Comparison of ENCODE assay signal across 9 cellular contexts in genomic region chr7:101953248-101953819, GRCh38.
DNase-seq lines count a peak whose midpoint lies in the region; ATAC-seq and TF ChIP-seq lines count a peak whose summit lies in the region.
"Had no signal": no experiment of that assay in that cellular context is flagged by ENCODE, and none has a peak within 500 bp of the region (broad histone marks: within the 10 kb centered on the region; RNA-seq: fewer than 3 reads in every experiment).

No MANE protein-coding gene starts in this region.

- peaks cover 16% of the 10 kb centered on the region for H3K4me1 Mint-ChIP-seq in CD8-positive, alpha-beta T cell (ENCODE audit: low read depth)
- H3K4me1 Mint-ChIP-seq in effector memory CD8-positive, alpha-beta T cell (ENCODE audit: low read depth in 2 of 2), result peaks cover 8 to 29% of the 10 kb centered on the region in 2 donors

- intact Hi-C loops in CD8-positive, alpha-beta T cell (cut with DNase I, micrococcal nuclease), result no loop called here
- intact Hi-C loops in HCT116 (cut with micrococcal nuclease), result no loop called here

- no peak; the same call in 1 of the 2 replicates for TF ChIP-seq RAD21 in HCT116 (IDR thresholded peaks at IDR 0.05; ENCODE audit: low read depth)

- no peaks in the 10 kb centered on the region for H3K36me3 ChIP-seq in CD8-positive, alpha-beta T cell (ENCODE audit: insufficient read depth, low read length)
- H3K36me3 ChIP-seq in HCT116 (ENCODE audit: control insufficient read depth in 1 of 2, insufficient read depth in 2 of 2, low read length in 2 of 2) (no peaks in the 10 kb centered on the region), adipocyte (ENCODE audit: control insufficient read depth, insufficient read depth, low read length, severe bottlenecking) (no peaks in the 10 kb centered on the region)

- TF ChIP-seq CTCF in CD8-positive, alpha-beta T cell (IDR thresholded peaks at IDR 0.05), result no peak
- TF ChIP-seq CTCF in HCT116 (IDR thresholded peaks at IDR 0.05 in 2 of 3, conservative IDR thresholded peaks at IDR 0.05 in 1 of 3; ENCODE audit: borderline replicate concordance in 1 of 3, insufficient read depth in 1 of 3, low read depth in 2 of 3, low read length in 2 of 3), result no peak

- peaks cover 43% of the 10 kb centered on the region for H3K79me2 ChIP-seq in HCT116 (ENCODE audit: insufficient read depth, low read length)

- H3K9me2 ChIP-seq in HCT116 (ENCODE audit: insufficient read depth), result no peaks in the 10 kb centered on the region

- H3K9me3 ChIP-seq in CD8-positive, alpha-beta T cell (ENCODE audit: low read length), result no peaks in the 10 kb centered on the region
- H3K9me3 ChIP-seq in HCT116 (ENCODE audit: control insufficient read depth in 1 of 2, insufficient read depth in 1 of 2, low read depth in 1 of 2, low read length in 2 of 2) (no peaks in the 10 kb centered on the region), adipocyte (ENCODE audit: control insufficient read depth, low read length) (no peaks in the 10 kb centered on the region)

- POLR2A ChIA-PET in CD8-positive, alpha-beta T cell (lab: Charles Lee), result no interaction called here
- POLR2A ChIA-PET in HCT116 (lab: Charles Lee), result interaction anchor here (0.6 kb wide), 1 partner anchor 1504 kb away, joined by 3 read pairs; no protein-coding TSS in a partner anchor

- RAD21 ChIA-PET in HCT116 (lab: Charles Lee; ENCODE audit: low non-redundant PET in 1 of 2, low total read pairs in 2 of 2, uncharacterized antibody in 2 of 2, unreplicated experiment in 2 of 2), result interaction anchor here in 1 of 2 experiments (1.5 kb wide), 1 partner anchor 97 kb away, joined by 3 read pairs; no protein-coding TSS in a partner anchor

- no peak for TF ChIP-seq POLR2A in HCT116 (IDR thresholded peaks at IDR 0.05; ENCODE audit: borderline replicate concordance, extremely low read depth, insufficient read depth, insufficient read length)

- CTCF ChIA-PET in CD8-positive, alpha-beta T cell (lab: Charles Lee), result interaction anchor here (0.7 kb wide), 1 partner anchor 209 kb away, joined by 3 read pairs; no protein-coding TSS in a partner anchor
- CTCF ChIA-PET in HCT116 (lab: Charles Lee), result interaction anchor here (0.7 kb wide), 1 partner anchor 81 kb away, joined by 3 read pairs; no protein-coding TSS in a partner anchor

- no peaks in the 10 kb centered on the region for H4K20me1 ChIP-seq in HCT116 (ENCODE audit: insufficient read depth)

- H3K4me3 ChIP-seq in CD8-positive, alpha-beta T cell (ENCODE audit: low read depth, low read length), result no peak overlapping the region
- H3K4me3 ChIP-seq in HCT116 (replicated peaks in 1 of 2; ENCODE audit: low read depth in 1 of 2, low read length in 2 of 2), result peak overlapping the region; percentile 25 to 46
- peak overlapping the region; percentile 60 for H3K4me3 ChIP-seq in adipocyte (ENCODE audit: low read length)

- H2AFZ ChIP-seq in HCT116 (ENCODE audit: low read depth, low read length, poor library complexity, severe bottlenecking), result no peak overlapping the region

- H3K4me1 ChIP-seq in CD8-positive, alpha-beta T cell (ENCODE audit: insufficient read depth, low read length), result no peaks in the 10 kb centered on the region
- H3K4me1 ChIP-seq in HCT116 (ENCODE audit: control insufficient read depth in 1 of 2, insufficient read depth in 2 of 2, low read length in 2 of 2), result peaks cover 56 to 83% of the 10 kb centered on the region in 2 experiments
- peaks cover 24% of the 10 kb centered on the region for H3K4me1 ChIP-seq in adipocyte (ENCODE audit: control insufficient read depth, insufficient read depth, low read length)

- H3K27ac ChIP-seq in CD8-positive, alpha-beta T cell (ENCODE audit: low read depth, low read length), result no peak overlapping the region
- peak overlapping the region; percentile 97 for H3K27ac ChIP-seq in HCT116 (ENCODE audit: low read depth, low read length)
- H3K27ac ChIP-seq: HL-60 had no signal

- TSS peak; percentile 81 for BruUV-seq in HCT116 (replicated peaks; lab: Mats Ljungman, UMichigan)

- H3K27ac Mint-ChIP-seq in CD8-positive, alpha-beta T cell, result peak overlapping the region; percentile 23
- peak overlapping the region in 1 of 2 donors; percentile 42 for H3K27ac Mint-ChIP-seq in effector memory CD8-positive, alpha-beta T cell

- H3K36me3 Mint-ChIP-seq in CD8-positive, alpha-beta T cell, result peaks cover 8% of the 10 kb centered on the region
- H3K36me3 Mint-ChIP-seq in effector memory CD8-positive, alpha-beta T cell (ENCODE audit: insufficient read depth), result peaks cover 6% of the 10 kb centered on the region

- no peaks in the 10 kb centered on the region for H3K9me3 Mint-ChIP-seq in CD8-positive, alpha-beta T cell
- H3K9me3 Mint-ChIP-seq in effector memory CD8-positive, alpha-beta T cell, result no peaks in the 10 kb centered on the region

- peak overlapping the region; percentile 82 for H3K4me2 ChIP-seq in HCT116 (ENCODE audit: low read length)

- no peak for ATAC-seq in CD8-positive, alpha-beta T cell
- ATAC-seq in HCT116, result peak; percentile 46
- ATAC-seq in GM19455 (IDR thresholded peaks at IDR 0.05; ENCODE audit: unreplicated experiment), result no peak
- ATAC-seq in effector memory CD8-positive, alpha-beta T cell (replicated peaks), result no peak

- H3K27me3 ChIP-seq in CD8-positive, alpha-beta T cell (ENCODE audit: insufficient read depth, low read length), result no peaks in the 10 kb centered on the region
- H3K27me3 ChIP-seq in HCT116 (ENCODE audit: insufficient read depth, low read length) (no peaks in the 10 kb centered on the region), adipocyte (replicated peaks; ENCODE audit: control insufficient read depth, insufficient read depth, low read length) (no peaks in the 10 kb centered on the region)

- no peak overlapping the region for H3K4me3 Mint-ChIP-seq in CD8-positive, alpha-beta T cell
- H3K4me3 Mint-ChIP-seq in effector memory CD8-positive, alpha-beta T cell, result no peak overlapping the region

- no peak for DNase-seq in CD8-positive, alpha-beta T cell
- peak; percentile 23 for DNase-seq in HCT116 (ENCODE audit: low read depth, low spot score)
- DNase-seq in adipocyte (ENCODE audit: low read depth), result peak; percentile 77
- peak; percentile 53 for DNase-seq in mucosa of gallbladder (ENCODE audit: low spot score)
- no peak for DNase-seq in NCI-H2081 treated with DMSO at 0.1 percent for 48 hours (lab: John Stamatoyannopoulos, UW)
- DNase-seq in Kasumi-1 (lab: John Stamatoyannopoulos, UW), result no peak
- DNase-seq in effector memory CD8-positive, alpha-beta T cell, result no peak

- H3K27me3 Mint-ChIP-seq in CD8-positive, alpha-beta T cell (ENCODE audit: low read depth), result no peaks in the 10 kb centered on the region
- no peaks in the 10 kb centered on the region for H3K27me3 Mint-ChIP-seq in effector memory CD8-positive, alpha-beta T cell

- H3K9ac ChIP-seq in HCT116 (ENCODE audit: low read length), result peak overlapping the region; percentile 67
- peak overlapping the region; percentile 44 for H3K9ac ChIP-seq in adipocyte (ENCODE audit: low read length)

TF ChIP-seq in HCT116, 20 proteins besides CTCF, POLR2A, EP300 and RAD21:
- 0 out of 2 replicates have a peak, but pooled peaks have one; percentile 0 for TF ChIP-seq POLR2AphosphoS5 (IDR thresholded peaks at IDR 0.05; ENCODE audit: low read depth, low read length)
- TF ChIP-seq CBX3 (IDR thresholded peaks at IDR 0.05; ENCODE audit: low read depth), result no peak
- no peak for TF ChIP-seq SRF (IDR thresholded peaks at IDR 0.05; ENCODE audit: low read depth)

Comparison
In these comparisons a context has a peak if more than half of its experiments do, and no peak if none do; other contexts are left out.
1. DNase-seq: peak in HCT116 (single experiment), adipocyte (single experiment) and mucosa of gallbladder (single experiment); none in CD8-positive, alpha-beta T cell (0 of 7), NCI-H2081 treated with DMSO at 0.1 percent for 48 hours (single experiment), Kasumi-1 (0 of 2) and effector memory CD8-positive, alpha-beta T cell (0 of 3).